In genomic region chr10:2949948-2950354, GRCh38 we compare ENCODE assay signal across 8 cellular contexts.
DNase-seq lines count a peak whose midpoint lies in the region; ATAC-seq, FAIRE-seq and TF ChIP-seq lines count a peak whose summit lies in the region.

No MANE protein-coding gene starts in this region.

- peaks cover 0 to 18% of the 10 kb centered on the region in 2 donors for H3K27me3 ChIP-seq in tibial artery

- no peaks in the 10 kb centered on the region for H3K9me3 ChIP-seq in tibial artery

- ATAC-seq in HG03342 (IDR thresholded peaks at IDR 0.05; ENCODE audit: unreplicated experiment): peak; percentile 62
- ATAC-seq in stimulated activated naive CD8-positive, alpha-beta T cell treated with anti-CD3 and anti-CD28 coated beads, Interleukin-15, Interleukin-2, amounts not matched to agents 100 U/mL and 50 U/mL, for 24 hours: peak; percentile 76
- no peak for ATAC-seq in omental fat pad (ENCODE audit: low FRiP score)

- H3K4me3 ChIP-seq in tibial artery: no peak overlapping the region

- intact Hi-C loops in tibial artery (cut with DNase I; ENCODE audit: low total_unique reads): no loop called here

- TF ChIP-seq CTCF in tibial artery (IDR thresholded peaks at IDR 0.05) (no peak), omental fat pad (IDR thresholded peaks at IDR 0.05) (no peak)

- H3K4me1 ChIP-seq in tibial artery: no peaks in the 10 kb centered on the region

- peak; percentile 41 for DNase-seq in activated T-cell treated with anti-CD3 and anti-CD28 coated beads for 24 hours (ENCODE audit: low read depth)
- no peak for DNase-seq in activated T-cell treated with anti-CD3 and anti-CD28 coated beads, Interleukin-2, amount 50 U/mL, for 1 hour
- peak; percentile 53 for DNase-seq in activated naive CD4-positive, alpha-beta T cell treated with anti-CD3 and anti-CD28 coated beads, Interleukin-2, amount 50 U/mL, for 16 hours
- DNase-seq in stimulated activated naive CD8-positive, alpha-beta T cell treated with anti-CD3 and anti-CD28 coated beads, Interleukin-15, Interleukin-2, amounts not matched to agents 100 U/mL and 50 U/mL, for 24 hours: peak; percentile 30
- no peak for DNase-seq in frontal cortex (ENCODE audit: low spot score in 2 of 2)
- DNase-seq in tibial artery: no peak
- no peak for DNase-seq in omental fat pad (ENCODE audit: low spot score)

- no peak for FAIRE-seq in frontal cortex (lab: Jason Lieb, UNC)

- no peaks in the 10 kb centered on the region for H3K36me3 ChIP-seq in tibial artery

- H3K27ac ChIP-seq in tibial artery: no peak overlapping the region

Comparison
In these comparisons a context has a peak if more than half of its experiments do, and no peak if none do; other contexts are left out.
1. DNase-seq: peak in activated T-cell treated with anti-CD3 and anti-CD28 coated beads for 24 hours (single experiment), activated naive CD4-positive, alpha-beta T cell treated with anti-CD3 and anti-CD28 coated beads, Interleukin-2, amount 50 U/mL, for 16 hours (single experiment) and stimulated activated naive CD8-positive, alpha-beta T cell treated with anti-CD3 and anti-CD28 coated beads, Interleukin-15, Interleukin-2, amounts not matched to agents 100 U/mL and 50 U/mL, for 24 hours (single experiment); none in activated T-cell treated with anti-CD3 and anti-CD28 coated beads, Interleukin-2, amount 50 U/mL, for 1 hour (single experiment), frontal cortex (0 of 2), tibial artery (0 of 2) and omental fat pad (single experiment).